1 cellular context compared by ENCODE assay signal in the genomic region with DNA sequence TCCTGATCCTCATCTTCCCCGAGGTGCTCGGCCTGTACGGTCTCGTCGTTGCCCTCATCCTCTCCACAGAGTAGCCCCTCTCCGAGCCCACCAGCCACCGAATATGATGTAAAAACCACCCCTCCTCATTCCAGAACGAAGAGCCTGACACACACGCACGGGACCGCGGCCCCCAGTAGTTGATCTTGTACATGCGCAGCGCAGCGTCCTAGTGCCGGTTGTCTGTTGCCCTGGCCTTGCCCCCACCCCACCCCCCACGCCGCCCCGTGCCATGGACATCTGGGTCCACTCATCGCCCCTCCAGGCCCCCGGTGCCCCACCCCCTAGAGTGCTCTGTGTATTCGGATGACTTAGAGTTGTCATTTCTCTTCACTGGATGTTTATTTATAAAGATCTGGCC.
TF ChIP-seq lines count a peak whose summit lies in the region.

No MANE protein-coding gene starts in this region.

TF ChIP-seq in HepG2, 621 proteins besides CTCF, POLR2A, EP300 and RAD21:
- TF ChIP-seq SUZ12 (IDR thresholded peaks at IDR 0.05; ENCODE audit: low read depth, low read length) (no peak), HNF1B (CRISPR knock-in tag; IDR thresholded peaks at IDR 0.05) (no peak), FOXM1 (CRISPR knock-in tag; IDR thresholded peaks at IDR 0.05) (no peak), ZNF747 (CRISPR knock-in tag; IDR thresholded peaks at IDR 0.05; ENCODE audit: borderline replicate concordance) (no peak), E2F5 (CRISPR knock-in tag; conservative IDR thresholded peaks at IDR 0.05) (no peak)
- TF ChIP-seq, protein P1, sequence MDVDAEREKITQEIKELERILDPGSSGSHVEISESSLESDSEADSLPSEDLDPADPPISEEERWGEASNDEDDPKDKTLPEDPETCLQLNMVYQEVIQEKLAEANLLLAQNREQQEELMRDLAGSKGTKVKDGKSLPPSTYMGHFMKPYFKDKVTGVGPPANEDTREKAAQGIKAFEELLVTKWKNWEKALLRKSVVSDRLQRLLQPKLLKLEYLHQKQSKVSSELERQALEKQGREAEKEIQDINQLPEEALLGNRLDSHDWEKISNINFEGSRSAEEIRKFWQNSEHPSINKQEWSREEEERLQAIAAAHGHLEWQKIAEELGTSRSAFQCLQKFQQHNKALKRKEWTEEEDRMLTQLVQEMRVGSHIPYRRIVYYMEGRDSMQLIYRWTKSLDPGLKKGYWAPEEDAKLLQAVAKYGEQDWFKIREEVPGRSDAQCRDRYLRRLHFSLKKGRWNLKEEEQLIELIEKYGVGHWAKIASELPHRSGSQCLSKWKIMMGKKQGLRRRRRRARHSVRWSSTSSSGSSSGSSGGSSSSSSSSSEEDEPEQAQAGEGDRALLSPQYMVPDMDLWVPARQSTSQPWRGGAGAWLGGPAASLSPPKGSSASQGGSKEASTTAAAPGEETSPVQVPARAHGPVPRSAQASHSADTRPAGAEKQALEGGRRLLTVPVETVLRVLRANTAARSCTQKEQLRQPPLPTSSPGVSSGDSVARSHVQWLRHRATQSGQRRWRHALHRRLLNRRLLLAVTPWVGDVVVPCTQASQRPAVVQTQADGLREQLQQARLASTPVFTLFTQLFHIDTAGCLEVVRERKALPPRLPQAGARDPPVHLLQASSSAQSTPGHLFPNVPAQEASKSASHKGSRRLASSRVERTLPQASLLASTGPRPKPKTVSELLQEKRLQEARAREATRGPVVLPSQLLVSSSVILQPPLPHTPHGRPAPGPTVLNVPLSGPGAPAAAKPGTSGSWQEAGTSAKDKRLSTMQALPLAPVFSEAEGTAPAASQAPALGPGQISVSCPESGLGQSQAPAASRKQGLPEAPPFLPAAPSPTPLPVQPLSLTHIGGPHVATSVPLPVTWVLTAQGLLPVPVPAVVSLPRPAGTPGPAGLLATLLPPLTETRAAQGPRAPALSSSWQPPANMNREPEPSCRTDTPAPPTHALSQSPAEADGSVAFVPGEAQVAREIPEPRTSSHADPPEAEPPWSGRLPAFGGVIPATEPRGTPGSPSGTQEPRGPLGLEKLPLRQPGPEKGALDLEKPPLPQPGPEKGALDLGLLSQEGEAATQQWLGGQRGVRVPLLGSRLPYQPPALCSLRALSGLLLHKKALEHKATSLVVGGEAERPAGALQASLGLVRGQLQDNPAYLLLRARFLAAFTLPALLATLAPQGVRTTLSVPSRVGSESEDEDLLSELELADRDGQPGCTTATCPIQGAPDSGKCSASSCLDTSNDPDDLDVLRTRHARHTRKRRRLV (CRISPR knock-in tag; IDR thresholded peaks at IDR 0.05) = no peak
